ENCODE assay signal across 8 cellular contexts in the genomic region with DNA sequence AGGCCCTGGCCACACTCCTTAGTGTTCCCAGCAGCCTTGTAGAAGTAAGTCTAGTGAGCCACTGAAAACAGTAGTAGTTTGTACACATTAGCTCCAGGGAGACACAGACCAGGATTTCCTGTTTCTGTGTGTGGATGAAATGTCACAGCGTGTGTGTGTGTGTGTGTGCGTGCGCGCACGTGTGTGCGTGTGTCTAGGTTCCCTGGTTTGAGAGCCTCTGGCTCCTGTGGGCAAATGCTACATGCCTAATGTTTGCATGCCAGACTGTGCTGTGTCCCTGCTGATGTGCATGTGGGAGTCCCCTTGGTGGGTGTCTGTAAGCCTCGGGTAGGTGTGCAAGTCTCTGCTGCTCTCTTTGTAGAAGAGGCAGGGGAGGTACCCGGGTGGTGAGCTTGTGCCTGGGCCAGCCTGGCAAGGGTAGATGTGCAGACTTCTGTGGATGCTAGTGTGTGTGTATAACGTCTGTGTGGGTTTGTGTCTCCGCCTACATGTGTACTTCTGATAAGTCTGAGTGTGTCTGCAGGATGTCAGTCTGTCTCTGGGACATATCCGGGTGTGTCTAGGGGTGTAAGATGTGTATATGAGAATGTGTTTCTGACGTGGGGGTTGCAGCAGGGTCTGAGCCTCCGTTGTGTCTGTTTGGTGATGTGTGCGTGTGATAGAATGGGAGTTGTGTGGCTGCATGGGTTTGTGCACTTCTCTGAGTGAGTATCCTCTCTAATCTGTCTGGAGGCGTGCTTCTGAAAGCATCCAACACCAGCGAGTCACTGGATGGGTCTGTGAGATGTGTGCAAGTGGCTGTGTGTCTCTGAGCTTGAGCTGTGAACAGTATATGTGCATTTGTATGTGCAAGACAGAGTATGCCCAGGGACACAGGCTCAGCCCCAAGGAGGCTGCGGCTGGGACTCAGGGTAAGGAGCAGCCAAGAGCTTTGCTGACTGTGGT. TPM values are rescaled to one million over a fixed set of nuclear protein-coding genes. Genes with fewer than 3 reads are reported as not detected.
DNase-seq lines count a peak whose midpoint lies in the region; ATAC-seq and TF ChIP-seq lines count a peak whose summit lies in the region.

No MANE protein-coding gene starts in this region.

- H3K27ac ChIP-seq in subcutaneous abdominal adipose tissue (ENCODE audit: low read depth, low read length) (peak overlapping the region; percentile 16), GM23338 (ENCODE audit: low read depth) (no peak overlapping the region)

- H3K27me3 ChIP-seq in subcutaneous abdominal adipose tissue (ENCODE audit: control insufficient read depth in 5 of 5, insufficient read depth in 4 of 5, low read length in 5 of 5) (peaks cover 0 to 2% (median 0%) of the 10 kb centered on the region in 5 donors), GM23338 (ENCODE audit: insufficient read depth) (peaks cover 8% of the 10 kb centered on the region)

- H3K36me3 Mint-ChIP-seq in GM23338 (ENCODE audit: low read depth) = peaks cover 4% of the 10 kb centered on the region; the same call in 2 of the 3 replicates

- H3K4me1 Mint-ChIP-seq in GM23338 = peaks cover 48% of the 10 kb centered on the region

- TF ChIP-seq CTCF in GM23338 (conservative IDR thresholded peaks at IDR 0.05; ENCODE audit: low read depth in 2 of 2) = no peak

- H4K20me1 ChIP-seq in GM23338 (replicated peaks; ENCODE audit: insufficient read depth) = peaks cover 10% of the 10 kb centered on the region

- H3K79me2 ChIP-seq in GM23338 (replicated peaks; ENCODE audit: insufficient read depth) = peaks cover 35% of the 10 kb centered on the region

- H3K9me3 ChIP-seq in subcutaneous abdominal adipose tissue (ENCODE audit: control insufficient read depth in 5 of 5, low read length in 5 of 5) = no peaks in the 10 kb centered on the region

- H3K4me1 ChIP-seq in subcutaneous abdominal adipose tissue (ENCODE audit: control insufficient read depth in 5 of 5, insufficient read depth in 5 of 5, low read length in 5 of 5) (peaks cover 38 to 96% (median 65%) of the 10 kb centered on the region in 5 donors), GM23338 (ENCODE audit: insufficient read depth) (peaks cover 11% of the 10 kb centered on the region; the same call in 1 of the 2 replicates)

- H3K9me3 Mint-ChIP-seq in GM23338 = no peaks in the 10 kb centered on the region

- H3K4me3 ChIP-seq in subcutaneous abdominal adipose tissue (ENCODE audit: low read depth in 1 of 5, low read length in 5 of 5) (no peak overlapping the region), GM23338 (no peak overlapping the region)

- DNase-seq in NCI-H1417 (lab: John Stamatoyannopoulos, UW) (peak in 2 of 3 experiments; percentile 11 to 49), NCI-H1417 treated with DMSO at 0.1 percent for 48 hours (lab: John Stamatoyannopoulos, UW) (no peak), activated T-cell treated with anti-CD3 and anti-CD28 coated beads for 24 hours (ENCODE audit: low read depth) (peak; percentile 8), glomerular endothelial cell (ENCODE audit: extremely low read depth, low read depth, low spot score) (peak; percentile 55), GM23338 (ENCODE audit: low spot score) (no peak)

- no peak overlapping the region for H3K9ac ChIP-seq in subcutaneous abdominal adipose tissue (ENCODE audit: low read length in 5 of 5)

- H2AFZ ChIP-seq in GM23338 = no peak overlapping the region

- ATAC-seq in HG02588 (IDR thresholded peaks at IDR 0.05; ENCODE audit: unreplicated experiment) (no peak), GM21526 (IDR thresholded peaks at IDR 0.05; ENCODE audit: low FRiP score, unreplicated experiment) (no peak), GM23338 (no peak)

- H3K36me3 ChIP-seq in subcutaneous abdominal adipose tissue (ENCODE audit: control insufficient read depth in 5 of 5, insufficient read depth in 5 of 5, low read length in 5 of 5) = peaks cover 0 to 14% (median 9%) of the 10 kb centered on the region in 5 donors
- H3K36me3 ChIP-seq in GM23338 (ENCODE audit: insufficient read depth) = no peaks in the 10 kb centered on the region

- no peak overlapping the region for H3K27ac Mint-ChIP-seq in GM23338

- no peak overlapping the region for H3K4me2 ChIP-seq in GM23338

- H3K4me3 Mint-ChIP-seq in GM23338 = no peak overlapping the region

- no peaks in the 10 kb centered on the region for H3K9me2 ChIP-seq in GM23338 (ENCODE audit: insufficient read depth)

- H3F3A ChIP-seq in GM23338 (replicated peaks; ENCODE audit: low read depth) = no peaks in the 10 kb centered on the region

- peaks cover 17% of the 10 kb centered on the region for H3K27me3 Mint-ChIP-seq in GM23338 (ENCODE audit: insufficient read depth, low read depth, poor library complexity)

TF ChIP-seq in GM23338, 12 proteins besides CTCF, POLR2A, EP300 and RAD21 (continues in another document):
- TF ChIP-seq EZH2 (IDR thresholded peaks at IDR 0.05; ENCODE audit: low read depth, unreplicated experiment) (no peak), POLR2AphosphoS5 (IDR thresholded peaks at IDR 0.05; ENCODE audit: low read depth) (no peak), JUNB (IDR thresholded peaks at IDR 0.05; ENCODE audit: unreplicated experiment) (no peak), STAT1 (IDR thresholded peaks at IDR 0.05; ENCODE audit: unreplicated experiment) (no peak), EZH2phosphoT487 (IDR thresholded peaks at IDR 0.05; ENCODE audit: unreplicated experiment) (no peak), CREB1 (CRISPR knock-in tag; IDR thresholded peaks at IDR 0.05; ENCODE audit: low read depth) (no peak), ZNF331 (CRISPR knock-in tag; IDR thresholded peaks at IDR 0.05; ENCODE audit: low read depth) (no peak), NANOG (IDR thresholded peaks at IDR 0.05; ENCODE audit: borderline replicate concordance) (no peak)
- TF ChIP-seq, protein P1, sequence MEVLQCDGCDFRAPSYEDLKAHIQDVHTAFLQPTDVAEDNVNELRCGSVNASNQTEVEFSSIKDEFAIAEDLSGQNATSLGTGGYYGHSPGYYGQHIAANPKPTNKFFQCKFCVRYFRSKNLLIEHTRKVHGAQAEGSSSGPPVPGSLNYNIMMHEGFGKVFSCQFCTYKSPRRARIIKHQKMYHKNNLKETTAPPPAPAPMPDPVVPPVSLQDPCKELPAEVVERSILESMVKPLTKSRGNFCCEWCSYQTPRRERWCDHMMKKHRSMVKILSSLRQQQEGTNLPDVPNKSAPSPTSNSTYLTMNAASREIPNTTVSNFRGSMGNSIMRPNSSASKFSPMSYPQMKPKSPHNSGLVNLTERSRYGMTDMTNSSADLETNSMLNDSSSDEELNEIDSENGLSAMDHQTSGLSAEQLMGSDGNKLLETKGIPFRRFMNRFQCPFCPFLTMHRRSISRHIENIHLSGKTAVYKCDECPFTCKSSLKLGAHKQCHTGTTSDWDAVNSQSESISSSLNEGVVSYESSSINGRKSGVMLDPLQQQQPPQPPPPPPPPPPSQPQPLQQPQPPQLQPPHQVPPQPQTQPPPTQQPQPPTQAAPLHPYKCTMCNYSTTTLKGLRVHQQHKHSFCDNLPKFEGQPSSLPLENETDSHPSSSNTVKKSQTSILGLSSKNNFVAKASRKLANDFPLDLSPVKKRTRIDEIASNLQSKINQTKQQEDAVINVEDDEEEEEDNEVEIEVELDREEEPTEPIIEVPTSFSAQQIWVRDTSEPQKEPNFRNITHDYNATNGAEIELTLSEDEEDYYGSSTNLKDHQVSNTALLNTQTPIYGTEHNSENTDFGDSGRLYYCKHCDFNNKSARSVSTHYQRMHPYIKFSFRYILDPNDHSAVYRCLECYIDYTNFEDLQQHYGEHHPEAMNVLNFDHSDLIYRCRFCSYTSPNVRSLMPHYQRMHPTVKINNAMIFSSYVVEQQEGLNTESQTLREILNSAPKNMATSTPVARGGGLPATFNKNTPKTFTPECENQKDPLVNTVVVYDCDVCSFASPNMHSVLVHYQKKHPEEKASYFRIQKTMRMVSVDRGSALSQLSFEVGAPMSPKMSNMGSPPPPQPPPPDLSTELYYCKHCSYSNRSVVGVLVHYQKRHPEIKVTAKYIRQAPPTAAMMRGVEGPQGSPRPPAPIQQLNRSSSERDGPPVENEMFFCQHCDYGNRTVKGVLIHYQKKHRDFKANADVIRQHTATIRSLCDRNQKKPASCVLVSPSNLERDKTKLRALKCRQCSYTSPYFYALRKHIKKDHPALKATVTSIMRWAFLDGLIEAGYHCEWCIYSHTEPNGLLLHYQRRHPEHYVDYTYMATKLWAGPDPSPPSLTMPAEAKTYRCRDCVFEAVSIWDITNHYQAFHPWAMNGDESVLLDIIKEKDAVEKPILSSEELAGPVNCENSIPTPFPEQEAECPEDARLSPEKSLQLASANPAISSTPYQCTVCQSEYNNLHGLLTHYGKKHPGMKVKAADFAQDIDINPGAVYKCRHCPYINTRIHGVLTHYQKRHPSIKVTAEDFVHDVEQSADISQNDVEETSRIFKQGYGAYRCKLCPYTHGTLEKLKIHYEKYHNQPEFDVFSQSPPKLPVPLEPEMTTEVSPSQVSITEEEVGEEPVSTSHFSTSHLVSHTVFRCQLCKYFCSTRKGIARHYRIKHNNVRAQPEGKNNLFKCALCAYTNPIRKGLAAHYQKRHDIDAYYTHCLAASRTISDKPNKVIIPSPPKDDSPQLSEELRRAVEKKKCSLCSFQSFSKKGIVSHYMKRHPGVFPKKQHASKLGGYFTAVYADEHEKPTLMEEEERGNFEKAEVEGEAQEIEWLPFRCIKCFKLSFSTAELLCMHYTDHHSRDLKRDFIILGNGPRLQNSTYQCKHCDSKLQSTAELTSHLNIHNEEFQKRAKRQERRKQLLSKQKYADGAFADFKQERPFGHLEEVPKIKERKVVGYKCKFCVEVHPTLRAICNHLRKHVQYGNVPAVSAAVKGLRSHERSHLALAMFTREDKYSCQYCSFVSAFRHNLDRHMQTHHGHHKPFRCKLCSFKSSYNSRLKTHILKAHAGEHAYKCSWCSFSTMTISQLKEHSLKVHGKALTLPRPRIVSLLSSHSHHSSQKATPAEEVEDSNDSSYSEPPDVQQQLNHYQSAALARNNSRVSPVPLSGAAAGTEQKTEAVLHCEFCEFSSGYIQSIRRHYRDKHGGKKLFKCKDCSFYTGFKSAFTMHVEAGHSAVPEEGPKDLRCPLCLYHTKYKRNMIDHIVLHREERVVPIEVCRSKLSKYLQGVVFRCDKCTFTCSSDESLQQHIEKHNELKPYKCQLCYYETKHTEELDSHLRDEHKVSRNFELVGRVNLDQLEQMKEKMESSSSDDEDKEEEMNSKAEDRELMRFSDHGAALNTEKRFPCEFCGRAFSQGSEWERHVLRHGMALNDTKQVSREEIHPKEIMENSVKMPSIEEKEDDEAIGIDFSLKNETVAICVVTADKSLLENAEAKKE (CRISPR knock-in tag; IDR thresholded peaks at IDR 0.05) = no peak

RNA-seq across cellular contexts. Expression of gene TLDC2, which starts 19.0 kb away (rescaled TPM):
- not detected in 2 replicates for total RNA-seq in glomerular endothelial cell
- total RNA-seq in GM23338 (2014; rRNA removed; shearing (Covaris generic)) = 0.38 and 0.85 TPM in 2 replicates
- 0.16 and 0.28 TPM in 2 replicates for polyA plus RNA-seq in GM23338 (2016; fragmentation: Nextera tagmentation; extraction: Ambion mirVana)

Comparison
In these comparisons a context has a peak if more than half of its experiments do, and no peak if none do; other contexts are left out.
1. DNase-seq: peak in NCI-H1417 (2 of 3), activated T-cell treated with anti-CD3 and anti-CD28 coated beads for 24 hours (single experiment) and glomerular endothelial cell (single experiment); none in NCI-H1417 treated with DMSO at 0.1 percent for 48 hours (single experiment) and GM23338 (single experiment).